ENCODE assay signal across 21 cellular contexts in the genomic region with DNA sequence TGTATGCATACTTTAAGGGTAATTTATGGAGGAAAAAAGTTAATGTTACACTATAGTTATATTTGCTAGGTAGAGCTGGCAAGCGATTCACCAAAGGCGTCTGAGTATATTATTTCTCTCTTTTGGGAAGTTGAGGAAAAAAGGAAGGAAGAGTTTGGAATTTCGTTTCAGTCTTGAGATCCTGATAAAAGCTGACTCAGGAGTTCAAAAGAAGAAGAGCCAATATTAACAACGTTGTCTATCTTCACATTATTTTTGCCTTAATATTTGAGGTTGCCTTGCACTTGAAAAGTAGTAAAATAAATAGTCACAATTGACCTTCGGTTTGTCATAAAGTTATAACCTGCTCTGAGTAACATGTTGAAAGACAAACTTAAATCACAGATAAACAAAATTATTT.
"Had no signal": no experiment of that assay in that cellular context is flagged by ENCODE, and none has a peak within 500 bp of the region (broad histone marks: within the 10 kb centered on the region; RNA-seq: fewer than 3 reads in every experiment).

No MANE protein-coding gene starts in this region.

- H3K4me2 ChIP-seq: hepatocyte had no signal

- H3K9ac ChIP-seq: parathyroid adenoma had no signal

- H2AFZ ChIP-seq: hepatocyte, parathyroid adenoma had no signal

- ATAC-seq: heart right ventricle; naive thymus-derived CD8-positive, alpha-beta T cell; sciatic nerve; stimulated activated effector memory CD8-positive, alpha-beta T cell treated with anti-CD3 and anti-CD28 coated beads, Interleukin-12 subunit alpha, Interleukin-12 subunit beta, amount 100 ng/mL, for 72 hours; stimulated activated naive CD8-positive, alpha-beta T cell treated with anti-CD3 and anti-CD28 coated beads, Interleukin-15, amount 100 ng/mL, for 72 hours had no signal

- H3K27me3 ChIP-seq: heart right ventricle, hepatocyte, right atrium auricular region, tibial nerve, uterus had no signal

- H3K4me1 ChIP-seq: heart right ventricle, left ventricle myocardium inferior, parathyroid adenoma, right atrium auricular region, tibial nerve, uterus had no signal

- H3K36me3 ChIP-seq: heart right ventricle, left ventricle myocardium inferior, right atrium auricular region, tibial nerve, uterus had no signal

- H3K79me2 ChIP-seq: hepatocyte, parathyroid adenoma had no signal

- H3K9me3 ChIP-seq: left ventricle myocardium inferior, right atrium auricular region, uterus had no signal

- DNase-seq: heart right ventricle; islet precursor cell; left ventricle myocardium inferior; naive thymus-derived CD8-positive, alpha-beta T cell; nucleus accumbens; stimulated activated CD4-positive, alpha-beta T cell treated with anti-CD3 and anti-CD28 coated beads, Interleukin-12 subunit alpha, Interleukin-12 subunit beta, amount 100 ng/mL, for 4 hours; stimulated activated CD4-positive, alpha-beta T cell treated with anti-CD3 and anti-CD28 coated beads, Interleukin-15, amount 100 ng/mL, for 24 hours; stimulated activated CD4-positive, alpha-beta T cell treated with anti-CD3 and anti-CD28 coated beads, Interleukin-2, amount 100 ng/mL, for 24 hours; stimulated activated CD4-positive, alpha-beta T cell treated with anti-CD3 and anti-CD28 coated beads, Interleukin-4, amount 100 ng/mL, for 24 hours; stimulated activated naive CD4-positive, alpha-beta T cell treated with Interleukin-2 at 50 U/mL for 16 hours; stimulated activated naive CD8-positive, alpha-beta T cell treated with anti-CD3 and anti-CD28 coated beads, Interleukin-15, amount 100 ng/mL, for 72 hours; substantia nigra; uterus had no signal

- H3K4me3 ChIP-seq: heart right ventricle, hepatocyte, left ventricle myocardium inferior, lung, right atrium auricular region, skin epidermis, tibial nerve, uterus had no signal

- H3K27ac ChIP-seq: heart right ventricle, hepatocyte, left ventricle myocardium inferior, parathyroid adenoma, right atrium auricular region, skin epidermis, tibial nerve, uterus had no signal
